In the genomic region with DNA sequence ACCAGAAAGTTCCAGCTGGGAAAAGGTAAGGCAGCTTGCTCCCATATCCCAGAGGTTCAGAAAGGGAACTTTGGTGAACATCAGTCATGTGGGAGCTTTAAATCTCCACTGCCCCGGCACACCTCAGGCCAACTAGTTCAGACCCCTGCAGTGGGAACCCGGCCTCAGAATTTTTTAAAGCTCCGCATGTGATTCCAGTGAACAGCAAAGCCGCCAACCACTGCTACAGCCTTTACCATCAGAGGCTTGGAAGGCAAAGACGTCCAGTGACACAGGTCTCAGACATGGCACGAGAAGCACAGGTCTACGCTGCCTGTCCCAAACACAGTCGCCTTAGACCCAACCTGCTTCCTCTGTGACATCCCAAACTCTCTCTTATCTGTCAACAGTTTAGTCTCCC, we compare ENCODE assay signal across 24 cellular contexts.
"Had no signal": no experiment of that assay in that cellular context is flagged by ENCODE, and none has a peak within 500 bp of the region (broad histone marks: within the 10 kb centered on the region; RNA-seq: fewer than 3 reads in every experiment).

No MANE protein-coding gene starts in this region.

- H3K27ac ChIP-seq: colonic mucosa, epithelial cell of prostate, esophagus squamous epithelium, gastrocnemius medialis, heart right ventricle, left lung, lower lobe of right lung had no signal

- H3K36me3 ChIP-seq: colonic mucosa, gastrocnemius medialis had no signal

- H3K36me3 Mint-ChIP-seq: naive B cell had no signal

- DNase-seq: colonic mucosa; cortex of kidney; effector CD8-positive, alpha-beta T cell; effector memory CD8-positive, alpha-beta T cell; endodermal cell; erythroblast; esophagus squamous epithelium; foreskin fibroblast; foreskin melanocyte; gastrocnemius medialis; glutamatergic neuron; head of caudate nucleus; heart right ventricle; hippocampal formation; left cardiac atrium; left lung; left ventricle myocardium superior; lower lobe of right lung; mesenchymal stem cell; mucosa of descending colon; naive B cell had no signal

- ATAC-seq: effector memory CD8-positive, alpha-beta T cell had no signal

- H3K27ac Mint-ChIP-seq: dendritic cell treated with granulocyte-macrophage colony-stimulating factor and Interleukin-4, amounts not matched to agents 40 ng/mL and 50 ng/mL, for 4 days; effector memory CD8-positive, alpha-beta T cell; endodermal cell; mesothelial cell of epicardium; naive B cell had no signal

- H3K27me3 ChIP-seq: colonic mucosa, esophagus squamous epithelium, gastrocnemius medialis, heart right ventricle, left lung had no signal

- H3K4me3 ChIP-seq: colonic mucosa, esophagus squamous epithelium, gastrocnemius medialis, heart right ventricle, left lung, lower lobe of right lung, mucosa of descending colon had no signal

- H3K9me3 ChIP-seq: colonic mucosa, esophagus squamous epithelium, gastrocnemius medialis, heart right ventricle, left lung, lower lobe of right lung, mucosa of descending colon had no signal

- H3K4me1 ChIP-seq: colonic mucosa, lower lobe of right lung had no signal

- H3K4me3 Mint-ChIP-seq: dendritic cell treated with granulocyte-macrophage colony-stimulating factor and Interleukin-4, amounts not matched to agents 40 ng/mL and 50 ng/mL, for 4 days; effector memory CD8-positive, alpha-beta T cell; endodermal cell; mesothelial cell of epicardium; naive B cell had no signal

- H3K9me3 Mint-ChIP-seq: dendritic cell treated with granulocyte-macrophage colony-stimulating factor and Interleukin-4, amounts not matched to agents 40 ng/mL and 50 ng/mL, for 4 days; effector memory CD8-positive, alpha-beta T cell; endodermal cell; mesothelial cell of epicardium; naive B cell had no signal
